ENCODE assay signal across 16 cellular contexts in the genomic region with DNA sequence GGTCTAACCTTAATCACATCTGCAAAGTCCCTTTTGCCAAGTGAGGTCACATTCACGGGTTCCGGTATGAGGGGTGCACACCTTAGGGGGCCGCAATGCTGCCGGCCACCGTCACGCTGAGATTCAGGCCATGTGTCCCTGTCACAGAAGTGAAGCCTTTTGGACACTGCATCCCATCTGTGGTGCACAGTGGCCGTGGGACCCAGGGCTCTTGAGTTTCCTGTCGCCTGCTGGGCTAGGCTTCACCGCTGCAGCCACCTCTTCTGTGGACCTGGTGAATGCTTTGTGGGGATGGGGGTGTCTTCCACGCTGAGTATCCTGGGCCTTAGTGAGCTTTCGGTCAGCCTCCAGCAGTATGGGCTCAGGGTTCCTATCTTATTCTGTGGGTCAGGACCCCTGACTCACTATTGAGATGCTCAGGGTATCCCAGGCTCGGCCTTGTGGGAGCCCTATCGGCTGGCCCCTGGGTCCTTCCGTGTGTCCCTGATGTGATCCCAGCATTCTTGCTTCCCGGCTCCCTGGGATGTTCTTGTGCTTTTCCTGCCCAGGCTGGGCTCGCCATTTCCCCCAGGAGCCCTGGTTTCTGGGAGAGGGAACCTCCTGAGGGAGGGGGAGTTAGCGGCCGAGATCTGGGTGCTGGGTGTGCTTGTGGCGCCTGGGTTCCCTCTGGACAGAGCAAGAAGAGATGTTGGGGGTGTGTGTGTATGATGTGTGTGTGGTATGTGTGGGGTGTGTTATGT.
"Had no signal": no experiment of that assay in that cellular context is flagged by ENCODE, and none has a peak within 500 bp of the region (broad histone marks: within the 10 kb centered on the region; RNA-seq: fewer than 3 reads in every experiment).

No MANE protein-coding gene starts in this region.

- ATAC-seq: activated T-helper 17 cell treated with anti-CD3 and anti-CD28 coated beads, Interleukin-2, amount 50 U/mL, for 72 hours; body of pancreas; effector memory CD8-positive, alpha-beta T cell; left colon had no signal

- H3K4me2 ChIP-seq: hepatocyte had no signal

- FAIRE-seq: islet of Langerhans had no signal

- H3K36me3 ChIP-seq: thoracic aorta had no signal

- H3K27me3 ChIP-seq: body of pancreas, hepatocyte had no signal

- H3K9me3 ChIP-seq: body of pancreas, thoracic aorta had no signal

- DNase-seq: activated CD4-positive, alpha-beta memory T cell treated with anti-CD3 and anti-CD28 coated beads, Interleukin-2, amount 10 ng/mL, durations not matched to agents 7 days and 5 days; activated CD4-positive, alpha-beta T cell treated with anti-CD3 and anti-CD28 coated beads for 4 hours; activated naive CD4-positive, alpha-beta T cell treated with Interleukin-2 at 50 U/mL for 16 hours; activated T-cell treated with anti-CD3 and anti-CD28 coated beads, Interleukin-2, amount 50 U/mL, for 1 hour; body of pancreas; effector memory CD8-positive, alpha-beta T cell; left colon; midbrain; stimulated activated CD4-positive, alpha-beta T cell treated with anti-CD3 and anti-CD28 coated beads, Interleukin-4, amount 100 ng/mL, for 1 hour; T-helper 1 cell; T1000 had no signal

- H3K4me3 ChIP-seq: body of pancreas, hepatocyte, lung, thoracic aorta had no signal

- H3K27ac ChIP-seq: body of pancreas, hepatocyte, thoracic aorta had no signal

- H2AFZ ChIP-seq: hepatocyte had no signal
